ENCODE assay signal across 8 cellular contexts in the genomic region with DNA sequence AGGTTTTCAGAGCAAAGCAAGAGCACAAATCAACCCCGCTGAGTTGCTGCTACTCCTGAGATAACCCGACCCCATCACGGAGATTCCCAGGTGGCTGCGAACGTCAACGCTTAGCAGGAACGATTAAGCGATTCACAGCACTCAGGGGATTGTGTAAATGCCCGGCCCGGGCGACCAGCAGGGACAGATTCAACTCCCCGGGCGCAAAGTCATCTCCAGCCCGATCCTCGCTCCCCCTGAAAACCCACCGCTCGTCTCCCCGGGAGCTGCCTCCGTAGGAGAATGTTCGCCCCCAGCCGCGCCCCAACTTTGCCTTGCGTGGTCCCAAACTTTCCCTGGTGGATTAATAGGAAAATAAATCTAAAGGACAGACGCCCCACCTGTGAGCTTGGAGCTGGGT.
DNase-seq lines count a peak whose midpoint lies in the region; ATAC-seq and TF ChIP-seq lines count a peak whose summit lies in the region.
"Had no signal": no experiment of that assay in that cellular context is flagged by ENCODE, and none has a peak within 500 bp of the region (broad histone marks: within the 10 kb centered on the region; RNA-seq: fewer than 3 reads in every experiment).

No MANE protein-coding gene starts in this region.

- H3K27me3 ChIP-seq in neuron (ENCODE audit: insufficient read depth, low read length) = peaks cover 42% of the 10 kb centered on the region

- H3K4me3 ChIP-seq in neuron (ENCODE audit: low read length) = no peak overlapping the region
- H3K4me3 ChIP-seq: pancreas had no signal

- POLR2A ChIA-PET in HEK293T (lab: Yijun Ruan, JAX) = no interaction called here

- H3K4me1 ChIP-seq in neuron (ENCODE audit: insufficient read depth, low read length) = peaks cover 4% of the 10 kb centered on the region
- H3K4me1 ChIP-seq: pancreas had no signal

- peak overlapping the region; percentile 28 for H2AFZ ChIP-seq in neuron (ENCODE audit: low read depth, low read length)

- ATAC-seq in GM18511 (IDR thresholded peaks at IDR 0.05; ENCODE audit: unreplicated experiment) = no peak

- DNase-seq in HEK293T (ENCODE audit: extremely low spot score) = peak; percentile 55
- DNase-seq in NCI-H2171 treated with DMSO at 0.1 percent for 48 hours (lab: John Stamatoyannopoulos, UW) = peak; percentile 17
- DNase-seq in ecto neural progenitor cell (ENCODE audit: low spot score) = peak; percentile 65
- DNase-seq in LoVo (ENCODE audit: low spot score) = no peak
- no peak for DNase-seq in SIG-M5 treated with dmso at 0.1 percent for 504 hours (lab: John Stamatoyannopoulos, UW; ENCODE audit: unreplicated experiment)

- H3K9me3 ChIP-seq in neuron (ENCODE audit: low read length) = no peaks in the 10 kb centered on the region
- H3K9me3 ChIP-seq: pancreas had no signal

- CTCF ChIA-PET in HEK293T (lab: Yijun Ruan, JAX) = no interaction called here

- no peaks in the 10 kb centered on the region for H3K36me3 ChIP-seq in neuron (ENCODE audit: insufficient read depth, low read length)
- H3K36me3 ChIP-seq: pancreas had no signal

TF ChIP-seq in HEK293T, 16 proteins besides CTCF, POLR2A, EP300 and RAD21:
- TF ChIP-seq NFRKB (IDR thresholded peaks at IDR 0.05) = no peak
- no peak for TF ChIP-seq FOXK2 (IDR thresholded peaks at IDR 0.05)
- no peak for TF ChIP-seq BHLHE40 (IDR thresholded peaks at IDR 0.05; ENCODE audit: borderline replicate concordance)
- TF ChIP-seq FOXM1 (IDR thresholded peaks at IDR 0.05; ENCODE audit: borderline replicate concordance) = no peak
- TF ChIP-seq, protein P1, sequence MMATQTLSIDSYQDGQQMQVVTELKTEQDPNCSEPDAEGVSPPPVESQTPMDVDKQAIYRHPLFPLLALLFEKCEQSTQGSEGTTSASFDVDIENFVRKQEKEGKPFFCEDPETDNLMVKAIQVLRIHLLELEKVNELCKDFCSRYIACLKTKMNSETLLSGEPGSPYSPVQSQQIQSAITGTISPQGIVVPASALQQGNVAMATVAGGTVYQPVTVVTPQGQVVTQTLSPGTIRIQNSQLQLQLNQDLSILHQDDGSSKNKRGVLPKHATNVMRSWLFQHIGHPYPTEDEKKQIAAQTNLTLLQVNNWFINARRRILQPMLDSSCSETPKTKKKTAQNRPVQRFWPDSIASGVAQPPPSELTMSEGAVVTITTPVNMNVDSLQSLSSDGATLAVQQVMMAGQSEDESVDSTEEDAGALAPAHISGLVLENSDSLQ (IDR thresholded peaks at IDR 0.05) = no peak
- no peak for TF ChIP-seq FOXA1 (IDR thresholded peaks at IDR 0.05)
- no peak for TF ChIP-seq LEF1 (IDR thresholded peaks at IDR 0.05; ENCODE audit: borderline replicate concordance)
- no peak for TF ChIP-seq ELF4 (IDR thresholded peaks at IDR 0.05)
- TF ChIP-seq L3MBTL2 (conservative IDR thresholded peaks at IDR 0.05) = no peak
- TF ChIP-seq CTBP1 (IDR thresholded peaks at IDR 0.05; ENCODE audit: borderline replicate concordance) = no peak
- TF ChIP-seq HDGF (IDR thresholded peaks at IDR 0.05; ENCODE audit: borderline replicate concordance) = no peak
- no peak for TF ChIP-seq ZNF384 (IDR thresholded peaks at IDR 0.05)
- TF ChIP-seq SP1 (IDR thresholded peaks at IDR 0.05) = no peak
- TF ChIP-seq TARDBP (IDR thresholded peaks at IDR 0.05) = no peak
- no peak for TF ChIP-seq SUZ12 (IDR thresholded peaks at IDR 0.05)
- TF ChIP-seq ARNT (IDR thresholded peaks at IDR 0.05) = no peak

Comparison
In these comparisons a context has a peak if more than half of its experiments do, and no peak if none do; other contexts are left out.
1. DNase-seq: peak in HEK293T (single experiment), NCI-H2171 treated with DMSO at 0.1 percent for 48 hours (single experiment) and ecto neural progenitor cell (single experiment); none in LoVo (single experiment) and SIG-M5 treated with dmso at 0.1 percent for 504 hours (single experiment).